ENCODE assay signal across 8 cellular contexts in the genomic region with DNA sequence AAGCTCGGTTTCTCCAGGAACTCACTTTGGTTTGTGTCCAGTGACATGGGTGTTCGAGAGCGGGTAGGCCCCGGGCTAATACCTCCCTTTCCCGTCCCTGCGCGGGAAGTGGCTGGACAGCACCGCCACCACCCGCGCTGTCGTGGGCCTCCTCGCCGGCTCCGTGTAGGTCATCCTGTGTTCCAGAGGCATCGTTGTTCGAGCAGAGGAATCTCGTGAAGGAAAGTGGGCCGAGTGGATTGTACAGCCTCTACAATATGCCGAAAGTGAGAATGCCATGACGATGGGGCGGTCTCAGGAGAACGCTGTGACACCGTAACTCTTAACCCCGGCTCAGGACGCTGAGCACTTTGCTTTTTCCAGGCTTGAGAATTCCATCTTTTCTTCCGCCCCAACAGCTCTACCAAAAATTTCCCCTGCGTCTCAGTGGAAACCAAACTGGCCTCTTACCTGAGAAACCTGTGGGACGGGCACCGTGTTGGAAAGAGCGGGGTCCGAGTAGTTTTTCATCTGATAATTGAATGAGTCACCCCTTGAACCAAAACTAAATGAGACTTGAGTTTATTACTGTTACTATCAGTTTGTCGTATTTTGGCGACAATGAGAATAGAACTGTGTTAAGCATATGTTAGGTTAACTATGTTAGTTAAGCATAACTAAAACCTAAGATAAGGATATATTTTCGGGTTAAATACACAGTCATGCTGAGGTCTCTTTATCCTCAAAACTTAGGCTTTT. TPM values are rescaled to one million over a fixed set of nuclear protein-coding genes. Genes with fewer than 3 reads are reported as not detected.
DNase-seq lines count a peak whose midpoint lies in the region; ATAC-seq and TF ChIP-seq lines count a peak whose summit lies in the region.

No MANE protein-coding gene starts in this region.

- TF ChIP-seq CTCF in kidney epithelial cell (IDR thresholded peaks at IDR 0.05; ENCODE audit: insufficient read depth, low read length, poor library complexity, severe bottlenecking) (no peak), testis (IDR thresholded peaks at IDR 0.05) (no peak)

- peak overlapping the region; percentile 87 to 95 for H3K27ac ChIP-seq in testis

- H3K4me1 ChIP-seq in testis = peaks cover 28% of the 10 kb centered on the region

- ATAC-seq in HG03520 (IDR thresholded peaks at IDR 0.05; ENCODE audit: unreplicated experiment) = peak; percentile 13

- H3K9me3 ChIP-seq in testis = no peaks in the 10 kb centered on the region

- H3K4me3 ChIP-seq in kidney epithelial cell (ENCODE audit: low read depth, low read length) = peak overlapping the region; percentile 59
- H3K4me3 ChIP-seq in testis = peak overlapping the region; percentile 73 to 92

- H3K36me3 ChIP-seq in kidney epithelial cell (ENCODE audit: control insufficient read depth, insufficient read depth, low read length) (no peaks in the 10 kb centered on the region), testis (ENCODE audit: low read depth, missing control alignments) (no peaks in the 10 kb centered on the region)

- intact Hi-C loops in testis (cut with DNase I; ENCODE audit: low total_unique reads) = no loop called here

- H3K27me3 ChIP-seq in kidney epithelial cell (ENCODE audit: control insufficient read depth, insufficient read depth, low read length) = no peaks in the 10 kb centered on the region
- H3K27me3 ChIP-seq in testis = no peaks in the 10 kb centered on the region

- DNase-seq in stimulated activated CD4-positive, alpha-beta T cell treated with anti-CD3 and anti-CD28 coated beads, Interleukin-2, amount 100 ng/mL, for 4 hours (ENCODE audit: low read depth) = peak; percentile 6
- no peak for DNase-seq in stimulated activated CD4-positive, alpha-beta T cell treated with anti-CD3 and anti-CD28 coated beads, Interleukin-4, amount 100 ng/mL, for 24 hours
- DNase-seq in amniotic stem cell (lab: John Stamatoyannopoulos, UW) = peak; percentile 80
- DNase-seq in kidney epithelial cell (ENCODE audit: low read depth) = no peak
- no peak for DNase-seq in testis
- no peak for DNase-seq in iPS-NIHi7 (ENCODE audit: extremely low spot score)
- no peak for DNase-seq in activated gamma-delta T cell treated with Interleukin-2 at 50 U/mL for 16 hours

- TF ChIP-seq POLR2A in testis (IDR thresholded peaks at IDR 0.05) = no peak

- 1% methylated on average over 25 to 34 of the region's 34 CpGs for WGBS in testis, 2 donors

RNA-seq across cellular contexts. Expression of a gene that starts 0.5 kb away (rescaled TPM):
- total RNA-seq in kidney epithelial cell (75.1 and 88.3 TPM in 2 replicates), testis (10 to 100 TPM; 82.1 to 83.9 TPM)
- 158 TPM for polyA plus RNA-seq in testis (ENCODE audit: insufficient read depth, low read depth, low replicate concordance)

RNA-seq across cellular contexts. Expression of a gene that starts 1.0 kb away (rescaled TPM):
- total RNA-seq in kidney epithelial cell (135 and 156 TPM in 2 replicates), testis (100 to 1,000 TPM in 1 of 2 donors, 10 to 100 TPM in 1; 75.6 to 103 TPM)
- 68.0 TPM for polyA plus RNA-seq in testis (ENCODE audit: insufficient read depth, low read depth, low replicate concordance)

RNA-seq across cellular contexts. Expression of a gene that starts 51.3 kb away (rescaled TPM):
- total RNA-seq in kidney epithelial cell = 44.4 and 100 TPM in 2 replicates
- 1 to 10 TPM; 4.2 to 5.7 TPM for total RNA-seq in testis
- 7.1 TPM for polyA plus RNA-seq in testis (ENCODE audit: insufficient read depth, low read depth, low replicate concordance)

Comparison
In these comparisons a context has a peak if more than half of its experiments do, and no peak if none do; other contexts are left out.
1. DNase-seq: peak in stimulated activated CD4-positive, alpha-beta T cell treated with anti-CD3 and anti-CD28 coated beads, Interleukin-2, amount 100 ng/mL, for 4 hours (single experiment) and amniotic stem cell (single experiment); none in stimulated activated CD4-positive, alpha-beta T cell treated with anti-CD3 and anti-CD28 coated beads, Interleukin-4, amount 100 ng/mL, for 24 hours (single experiment), kidney epithelial cell (single experiment), testis (single experiment), iPS-NIHi7 (single experiment) and activated gamma-delta T cell treated with Interleukin-2 at 50 U/mL for 16 hours (single experiment).